Comparison of ENCODE assay signal across 32 cellular contexts in the genomic region with DNA sequence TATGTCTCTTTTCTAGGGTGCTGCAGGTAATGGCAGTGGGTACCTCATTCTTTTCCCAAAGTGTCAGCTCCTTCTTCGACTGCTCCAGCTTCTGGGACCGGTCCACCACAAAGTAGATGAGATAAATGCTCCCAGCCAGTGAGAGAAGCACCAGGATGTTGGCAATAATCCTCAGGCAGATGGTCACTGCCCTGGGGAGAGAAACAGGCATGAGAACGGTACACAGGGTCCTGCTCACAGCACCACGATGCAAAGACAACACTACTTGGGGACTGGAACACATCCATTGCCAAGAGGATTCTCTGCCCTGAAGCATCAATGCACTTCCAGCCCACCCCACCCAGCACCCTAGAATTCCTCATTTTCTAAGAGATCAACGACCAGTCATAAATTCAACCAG. TPM values are rescaled to one million over a fixed set of nuclear protein-coding genes. Genes with fewer than 3 reads are reported as not detected.
"Had no signal": no experiment of that assay in that cellular context is flagged by ENCODE, and none has a peak within 500 bp of the region (broad histone marks: within the 10 kb centered on the region; RNA-seq: fewer than 3 reads in every experiment).

No MANE protein-coding gene starts in this region.

- H3K27ac Mint-ChIP-seq: activated CD4-positive, alpha-beta T cell treated with anti-CD3 and anti-CD28 coated beads, Interleukin-2, amount 10 ng/mL, durations not matched to agents 24 days and 14 days; activated CD8-positive, alpha-beta T cell treated with anti-CD3 and anti-CD28 coated beads for 36 hours; activated naive CD4-positive, alpha-beta T cell treated with anti-CD3 and anti-CD28 coated beads, Interleukin-2, amount 50 U/mL, for 24 hours; activated naive CD8-positive, alpha-beta T cell treated with anti-CD3 and anti-CD28 coated beads, Interleukin-2, amount 10 ng/mL, durations not matched to agents 7 days and 5 days; activated T-cell treated with anti-CD3 and anti-CD28 coated beads, Interleukin-2, amount 50 U/mL, for 72 hours; activated T-helper 17 cell treated with anti-CD3 and anti-CD28 coated beads, Interleukin-2, amount 50 U/mL, for 72 hours; T-helper 2 cell treated with Interferon-gamma antibody and Interleukin-4, amounts not matched to agents 5 μg/mL and 100 μg/mL, for 36 hours had no signal

- H3K9me3 ChIP-seq: ascending aorta, SJCRH30 had no signal

- H3K4me3 Mint-ChIP-seq: activated CD4-positive, alpha-beta T cell treated with anti-CD3 and anti-CD28 coated beads, Interleukin-2, amount 10 ng/mL, durations not matched to agents 24 days and 14 days; activated CD8-positive, alpha-beta T cell treated with anti-CD3 and anti-CD28 coated beads for 36 hours; activated naive CD4-positive, alpha-beta T cell treated with anti-CD3 and anti-CD28 coated beads, Interleukin-2, amount 50 U/mL, for 24 hours; activated naive CD8-positive, alpha-beta T cell treated with anti-CD3 and anti-CD28 coated beads, Interleukin-2, amount 10 ng/mL, durations not matched to agents 7 days and 5 days; activated T-cell treated with anti-CD3 and anti-CD28 coated beads, Interleukin-2, amount 50 U/mL, for 72 hours; activated T-helper 17 cell treated with anti-CD3 and anti-CD28 coated beads, Interleukin-2, amount 50 U/mL, for 72 hours; central memory CD8-positive, alpha-beta T cell; T-helper 2 cell treated with Interferon-gamma antibody and Interleukin-4, amounts not matched to agents 5 μg/mL and 100 μg/mL, for 36 hours had no signal

- H3K27me3 ChIP-seq: ascending aorta, cardiac muscle cell, SJCRH30 had no signal

- H3K27ac ChIP-seq: ascending aorta, cardiac muscle cell, SJCRH30, SK-N-MC had no signal

- DNase-seq: activated CD4-positive, alpha-beta T cell treated with anti-CD3 and anti-CD28 coated beads, Interleukin-2, amount 50 U/mL, for 4 hours; activated CD8-positive, alpha-beta T cell treated with anti-CD3 and anti-CD28 coated beads for 36 hours; activated effector memory CD4-positive, alpha-beta T cell treated with anti-CD3 and anti-CD28 coated beads, Interleukin-2, amount 50 U/mL, for 16 hours; activated naive CD4-positive, alpha-beta T cell treated with Interleukin-2 at 50 U/mL for 16 hours; activated naive CD8-positive, alpha-beta T cell treated with anti-CD3 and anti-CD28 coated beads, Interleukin-2, amount 10 ng/mL, durations not matched to agents 7 days and 5 days; activated T-cell treated with anti-CD3 and anti-CD28 coated beads, Interleukin-2, amount 50 U/mL, for 1 hour; activated T-cell treated with anti-CD3 and anti-CD28 coated beads, Interleukin-2, amount 50 U/mL, for 72 hours; amygdala; NCI-H1092 treated with DMSO at 0.1 percent for 48 hours; NCI-H1417; NCI-H146; NCI-H1930; NCI-H2081 treated with DMSO at 0.1 percent for 48 hours; NCI-H345; NCI-H510A; NCI-H526; NCI-H774; SHP77; SJCRH30 had no signal

- H3K36me3 Mint-ChIP-seq: activated naive CD8-positive, alpha-beta T cell treated with anti-CD3 and anti-CD28 coated beads, Interleukin-2, amount 10 ng/mL, durations not matched to agents 7 days and 5 days had no signal

- H3K27me3 Mint-ChIP-seq: activated CD8-positive, alpha-beta T cell treated with anti-CD3 and anti-CD28 coated beads for 36 hours; activated naive CD4-positive, alpha-beta T cell treated with anti-CD3 and anti-CD28 coated beads, Interleukin-2, amount 50 U/mL, for 24 hours; activated naive CD8-positive, alpha-beta T cell treated with anti-CD3 and anti-CD28 coated beads, Interleukin-2, amount 10 ng/mL, durations not matched to agents 7 days and 5 days; activated T-helper 17 cell treated with anti-CD3 and anti-CD28 coated beads, Interleukin-2, amount 50 U/mL, for 72 hours had no signal

- H3K4me1 ChIP-seq: ascending aorta, SJCRH30 had no signal

- H3K4me1 Mint-ChIP-seq: activated CD4-positive, alpha-beta T cell treated with anti-CD3 and anti-CD28 coated beads, Interleukin-2, amount 10 ng/mL, durations not matched to agents 24 days and 14 days; activated T-helper 17 cell treated with anti-CD3 and anti-CD28 coated beads, Interleukin-2, amount 50 U/mL, for 72 hours; central memory CD8-positive, alpha-beta T cell had no signal

- H3K36me3 ChIP-seq: ascending aorta, cardiac muscle cell, SJCRH30 had no signal

- H3K4me3 ChIP-seq: ascending aorta, cardiac muscle cell, SJCRH30, SK-N-MC had no signal

- H3K9me3 Mint-ChIP-seq: activated CD4-positive, alpha-beta T cell treated with anti-CD3 and anti-CD28 coated beads, Interleukin-2, amount 10 ng/mL, durations not matched to agents 24 days and 14 days; activated CD8-positive, alpha-beta T cell treated with anti-CD3 and anti-CD28 coated beads for 36 hours; activated naive CD4-positive, alpha-beta T cell treated with anti-CD3 and anti-CD28 coated beads, Interleukin-2, amount 50 U/mL, for 24 hours; activated naive CD8-positive, alpha-beta T cell treated with anti-CD3 and anti-CD28 coated beads, Interleukin-2, amount 10 ng/mL, durations not matched to agents 7 days and 5 days; activated T-cell treated with anti-CD3 and anti-CD28 coated beads, Interleukin-2, amount 50 U/mL, for 72 hours; activated T-helper 17 cell treated with anti-CD3 and anti-CD28 coated beads, Interleukin-2, amount 50 U/mL, for 72 hours; central memory CD8-positive, alpha-beta T cell; T-helper 2 cell treated with Interferon-gamma antibody and Interleukin-4, amounts not matched to agents 5 μg/mL and 100 μg/mL, for 36 hours had no signal

- ATAC-seq: activated CD8-positive, alpha-beta T cell treated with anti-CD3 and anti-CD28 coated beads for 36 hours; activated T-cell treated with anti-CD3 and anti-CD28 coated beads, Interleukin-2, amount 50 U/mL, for 72 hours; activated T-helper 17 cell treated with anti-CD3 and anti-CD28 coated beads, Interleukin-2, amount 50 U/mL, for 72 hours; Panc1 had no signal

RNA-seq across cellular contexts. Expression of gene TMC3, which starts 22.4 kb away (rescaled TPM):
- total RNA-seq: activated CD4-positive, alpha-beta T cell treated with anti-CD3 and anti-CD28 coated beads, Interleukin-2, amount 10 ng/mL, durations not matched to agents 24 days and 14 days; activated CD8-positive, alpha-beta memory T cell treated with anti-CD3 and anti-CD28 coated beads for 36 hours; activated CD8-positive, alpha-beta T cell treated with anti-CD3 and anti-CD28 coated beads for 36 hours; activated naive CD8-positive, alpha-beta T cell treated with anti-CD3 and anti-CD28 coated beads, Interleukin-2, amount 10 ng/mL, durations not matched to agents 7 days and 5 days; activated T-cell treated with anti-CD3 and anti-CD28 coated beads, Interleukin-2, amount 50 U/mL, for 72 hours; activated T-helper 17 cell treated with anti-CD3 and anti-CD28 coated beads, Interleukin-2, amount 50 U/mL, for 72 hours; ascending aorta; M059J; RPMI7951; T-helper 1 cell treated with Interleukin-12 subunit alpha and Interleukin-12 subunit beta and Interleukin-4 antibody, amounts not matched to agents 30 ng/mL and 1 ng/mL, for 36 hours had no signal
